In the genomic region with DNA sequence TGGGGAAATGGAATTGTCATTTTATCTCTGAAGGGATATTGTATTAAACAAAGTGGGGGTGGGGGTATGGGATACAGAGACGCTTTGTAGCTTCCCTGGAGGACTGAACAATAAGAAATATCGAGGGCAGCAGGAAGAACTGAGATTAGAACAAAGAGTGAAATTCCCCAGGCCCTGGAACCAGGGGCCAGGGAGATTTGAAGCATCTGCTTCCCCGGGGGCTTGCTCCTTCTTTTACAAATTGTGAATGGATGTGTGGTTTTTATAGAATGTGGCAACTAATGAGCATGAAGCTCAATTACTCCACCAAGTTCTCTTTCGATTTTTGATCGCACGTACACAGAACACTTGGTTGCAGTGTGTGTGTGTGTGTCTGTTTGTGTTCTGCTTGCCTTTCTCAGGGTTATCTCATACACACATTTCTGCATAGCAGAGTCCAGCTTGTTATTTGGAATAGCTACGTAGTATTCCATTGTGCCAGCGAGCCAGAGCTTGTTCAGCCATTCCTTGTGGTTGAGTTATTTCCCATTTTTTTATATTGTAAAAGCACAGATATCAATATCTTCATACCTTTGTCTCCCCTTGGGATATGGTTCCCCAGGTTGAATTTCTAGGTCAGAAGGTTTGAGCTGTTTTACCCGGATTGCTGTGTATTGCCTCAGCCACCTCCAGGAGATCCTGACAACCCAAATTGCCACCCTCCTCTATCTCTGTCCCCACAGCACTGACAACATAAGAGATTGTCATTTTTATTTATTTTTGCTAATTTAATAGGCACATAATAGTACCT, we compare ENCODE assay signal across 26 cellular contexts. TPM values are rescaled to one million over a fixed set of nuclear protein-coding genes. Genes with fewer than 3 reads are reported as not detected.
DNase-seq lines count a peak whose midpoint lies in the region; ATAC-seq and TF ChIP-seq lines count a peak whose summit lies in the region.
"Had no signal": no experiment of that assay in that cellular context is flagged by ENCODE, and none has a peak within 500 bp of the region (broad histone marks: within the 10 kb centered on the region; RNA-seq: fewer than 3 reads in every experiment).

No MANE protein-coding gene starts in this region.

- H3K4me1 ChIP-seq in GM23338 (ENCODE audit: insufficient read depth), result peaks cover 58% of the 10 kb centered on the region
- H3K4me1 ChIP-seq in SJCRH30, result peaks cover 53% of the 10 kb centered on the region
- peaks cover 7% of the 10 kb centered on the region for H3K4me1 ChIP-seq in foreskin keratinocyte
- H3K4me1 ChIP-seq in neuronal stem cell (ENCODE audit: control insufficient read depth in 2 of 2, insufficient read depth in 1 of 2, low read depth in 1 of 2, low read length in 2 of 2), result peaks cover 23 to 44% of the 10 kb centered on the region in 2 donors
- H3K4me1 ChIP-seq in OCI-LY7 (ENCODE audit: insufficient read depth, low read length, poor library complexity, severe bottlenecking), result peaks cover 15% of the 10 kb centered on the region
- H3K4me1 ChIP-seq: Caco-2, sigmoid colon had no signal

- H3K23ac ChIP-seq in neuronal stem cell (ENCODE audit: low read depth, low read length, poor library complexity), result no peak overlapping the region

- H3K4me2 ChIP-seq in GM23338, result peak overlapping the region; percentile 46; the same call in 1 of the 2 replicates
- no peak overlapping the region for H3K4me2 ChIP-seq in neuronal stem cell (ENCODE audit: insufficient read depth, low read length, poor library complexity, severe bottlenecking)
- H3K4me2 ChIP-seq in OCI-LY7 (ENCODE audit: low read length), result no peak overlapping the region

- H3K27ac ChIP-seq in GM23338 (ENCODE audit: low read depth) (peak overlapping the region; percentile 89), SJCRH30 (peak overlapping the region; percentile 99), foreskin keratinocyte (no peak overlapping the region), neuronal stem cell (replicated peaks; ENCODE audit: low read length) (no peak overlapping the region), OCI-LY7 (ENCODE audit: low read depth, low read length, poor library complexity, severe bottlenecking) (no peak overlapping the region)
- H3K27ac ChIP-seq: adrenal gland, sigmoid colon, thyroid gland had no signal

- no peak overlapping the region for H4K8ac ChIP-seq in neuronal stem cell (ENCODE audit: low read depth, low read length)

- peaks cover 14% of the 10 kb centered on the region for H3F3A ChIP-seq in GM23338 (replicated peaks; ENCODE audit: low read depth)

- H3K36me3 ChIP-seq in GM23338 (ENCODE audit: insufficient read depth) (no peaks in the 10 kb centered on the region), SJCRH30 (no peaks in the 10 kb centered on the region), neuronal stem cell (replicated peaks in 1 of 2; ENCODE audit: control insufficient read depth in 2 of 2, insufficient read depth in 2 of 2, low read length in 2 of 2) (no peaks in the 10 kb centered on the region), OCI-LY7 (ENCODE audit: insufficient read depth, low read length) (no peaks in the 10 kb centered on the region)
- H3K36me3 ChIP-seq: adrenal gland, sigmoid colon, thyroid gland had no signal

- no peak overlapping the region for H3K9ac ChIP-seq in neuronal stem cell (ENCODE audit: low read depth, low read length, poor library complexity)

- no peak overlapping the region for H3K4me3 Mint-ChIP-seq in GM23338
- H3K4me3 Mint-ChIP-seq: activated CD4-positive, alpha-beta T cell treated with anti-CD3 and anti-CD28 coated beads, Interleukin-2, amount 10 ng/mL, durations not matched to agents 7 days and 5 days had no signal

- H3K79me2 ChIP-seq in GM23338 (replicated peaks; ENCODE audit: insufficient read depth) (0 out of 2 replicates have a peak, but pooled peaks cover 3% of the 10 kb centered on the region), OCI-LY7 (ENCODE audit: insufficient read depth, low read depth, low read length) (no peaks in the 10 kb centered on the region)

- no peak overlapping the region for H2BK12ac ChIP-seq in neuronal stem cell (ENCODE audit: low read length)

- CTCF ChIA-PET in OCI-LY7 (lab: Charles Lee; ENCODE audit: unreplicated experiment), result no interaction called here

- no TSS peak for BruUV-seq in OCI-LY7 (replicated peaks; lab: Mats Ljungman, UMichigan)

- H3K27me3 ChIP-seq in GM23338 (ENCODE audit: insufficient read depth), result no peaks in the 10 kb centered on the region
- no peaks in the 10 kb centered on the region for H3K27me3 ChIP-seq in SJCRH30
- peaks cover 52% of the 10 kb centered on the region for H3K27me3 ChIP-seq in foreskin keratinocyte
- no peaks in the 10 kb centered on the region for H3K27me3 ChIP-seq in neuronal stem cell (ENCODE audit: control insufficient read depth in 3 of 3, insufficient read depth in 3 of 3, low read depth in 1 of 3, low read length in 3 of 3)
- H3K27me3 ChIP-seq: adrenal gland, sigmoid colon, thyroid gland had no signal

- no peak for TF ChIP-seq CTCF in GM23338 (conservative IDR thresholded peaks at IDR 0.05; ENCODE audit: low read depth in 2 of 2)
- TF ChIP-seq CTCF in foreskin keratinocyte (conservative IDR thresholded peaks at IDR 0.05), result no peak
- no peak for TF ChIP-seq CTCF in OCI-LY7 (conservative IDR thresholded peaks at IDR 0.05; ENCODE audit: low read length)

- H3K4me3 ChIP-seq in GM23338 (no peak overlapping the region), SJCRH30 (peak overlapping the region; percentile 48), neuronal stem cell (ENCODE audit: low read length in 2 of 2) (peak overlapping the region in 1 of 2 donors; percentile 35), OCI-LY7 (ENCODE audit: low read depth, low read length, poor library complexity, severe bottlenecking) (no peak overlapping the region)
- H3K4me3 ChIP-seq: adrenal gland, sigmoid colon, thyroid gland had no signal

- peaks cover 18% of the 10 kb centered on the region for H3K36me3 Mint-ChIP-seq in GM23338 (ENCODE audit: low read depth)

- no peak overlapping the region for H3K18ac ChIP-seq in neuronal stem cell (ENCODE audit: low read length)

- H3K4me1 Mint-ChIP-seq in GM23338, result peaks cover 28% of the 10 kb centered on the region

- H3K27me3 Mint-ChIP-seq in GM23338 (ENCODE audit: insufficient read depth, low read depth, poor library complexity), result peaks cover 5% of the 10 kb centered on the region

- H2BK15ac ChIP-seq in neuronal stem cell (ENCODE audit: low read length), result no peak overlapping the region

- peaks cover 19% of the 10 kb centered on the region for H3K9me3 Mint-ChIP-seq in GM23338

- no peak overlapping the region for H3K27ac Mint-ChIP-seq in GM23338
- H3K27ac Mint-ChIP-seq: activated CD4-positive, alpha-beta T cell treated with anti-CD3 and anti-CD28 coated beads, Interleukin-2, amount 10 ng/mL, durations not matched to agents 7 days and 5 days had no signal

- no peak overlapping the region for H2AK5ac ChIP-seq in neuronal stem cell (ENCODE audit: low read depth, low read length)

- intact Hi-C loops in OCI-LY7 (cut with micrococcal nuclease; ENCODE audit: unreplicated experiment), result no loop called here

- H3K79me1 ChIP-seq in neuronal stem cell (ENCODE audit: low read depth, low read length), result no peaks in the 10 kb centered on the region

- ATAC-seq in GM23338 (no peak), foreskin keratinocyte (no peak), GM19452 (IDR thresholded peaks at IDR 0.05; ENCODE audit: unreplicated experiment) (no peak)

- no peak overlapping the region for H4K91ac ChIP-seq in neuronal stem cell (ENCODE audit: low read depth, low read length, poor library complexity)

- no peak overlapping the region for H3K14ac ChIP-seq in neuronal stem cell (ENCODE audit: low read length)

- no peak overlapping the region for H2BK120ac ChIP-seq in neuronal stem cell (ENCODE audit: low read depth, low read length)

- H3K9me2 ChIP-seq in GM23338 (ENCODE audit: insufficient read depth), result peaks cover 11% of the 10 kb centered on the region; the same call in 1 of the 2 replicates
- H3K9me2 ChIP-seq in OCI-LY7 (ENCODE audit: insufficient read depth, low read length), result no peaks in the 10 kb centered on the region

- peak overlapping the region; percentile 72; the same call in 1 of the 2 replicates for H2AFZ ChIP-seq in GM23338
- H2AFZ ChIP-seq in neuronal stem cell (ENCODE audit: low read length), result peak overlapping the region; percentile 72
- no peak overlapping the region for H2AFZ ChIP-seq in OCI-LY7 (ENCODE audit: low read length)

- no peak overlapping the region for H2BK5ac ChIP-seq in neuronal stem cell (ENCODE audit: low read length)

- no peak for DNase-seq in GM23338 (ENCODE audit: low spot score)
- peak; percentile 90 to 96 for DNase-seq in SJCRH30
- peak; percentile 42 to 65 for DNase-seq in foreskin keratinocyte
- no peak for DNase-seq in neuronal stem cell (ENCODE audit: low spot score)
- no peak for DNase-seq in OCI-LY7 (ENCODE audit: low spot score)
- no peak for DNase-seq in Kasumi-1 (lab: John Stamatoyannopoulos, UW)
- DNase-seq: activated CD4-positive, alpha-beta T cell treated with anti-CD3 and anti-CD28 coated beads, Interleukin-2, amount 10 ng/mL, durations not matched to agents 7 days and 5 days; activated CD8-positive, alpha-beta memory T cell treated with anti-CD3 and anti-CD28 coated beads, Interleukin-2, amount 50 U/mL, for 48 hours; activated gamma-delta T cell; adrenal gland; AML-193; Caco-2; EL; GOT3; NCI-H1105 treated with DMSO at 0.1 percent for 48 hours; RPMI8226; sigmoid colon; stimulated activated naive CD4-positive, alpha-beta T cell; thyroid gland had no signal

- H3K4ac ChIP-seq in neuronal stem cell (ENCODE audit: low read length), result no peak overlapping the region

- H3K9me3 ChIP-seq in SJCRH30 (replicated peaks) (peaks cover 16% of the 10 kb centered on the region), neuronal stem cell (replicated peaks in 1 of 2; ENCODE audit: control insufficient read depth in 2 of 2, insufficient read depth in 1 of 2, low read depth in 1 of 2, low read length in 2 of 2) (peaks cover 10 to 23% of the 10 kb centered on the region in 2 donors), OCI-LY7 (ENCODE audit: low read length) (peaks cover 4% of the 10 kb centered on the region; the same call in 1 of the 2 replicates)
- H3K9me3 ChIP-seq: adrenal gland, thyroid gland had no signal

- POLR2A ChIA-PET in OCI-LY7 (lab: Charles Lee), result no interaction called here

- H4K20me1 ChIP-seq in GM23338 (replicated peaks; ENCODE audit: insufficient read depth) (no peaks in the 10 kb centered on the region), OCI-LY7 (ENCODE audit: insufficient read depth, low read length) (no peaks in the 10 kb centered on the region)

- WGBS in neuronal stem cell (ENCODE audit: extremely low coverage in 2 of 2, insufficient read length in 2 of 2, insufficient replicate concordance in 1 of 2), 2 donors, result no CpG with 5 or more reads among the region's 9 CpGs

RNA-seq across cellular contexts. Expression of gene PIPOX, which starts 4.2 kb away (rescaled TPM):
- total RNA-seq in GM23338 (2014; rRNA removed; shearing (Covaris generic)), result 34.6 and 42.8 TPM in 2 replicates
- polyA plus RNA-seq in GM23338 (2016; fragmentation: Nextera tagmentation; extraction: Ambion mirVana) (22.2 and 22.6 TPM in 2 replicates), foreskin keratinocyte (not detected in 2 replicates)
- 91.7 and 96.8 TPM in 2 replicates for total RNA-seq in SJCRH30 (2014; rRNA removed; shearing (Covaris generic))
- total RNA-seq in foreskin keratinocyte (0.25 TPM in 1 of 2 replicates, not detected in the other), OCI-LY7 (2022) (4.0 and 4.1 TPM in 2 replicates)
- polyA plus RNA-seq in neuronal stem cell (2013, experiment 1 of 2), result 2.7 TPM
- polyA plus RNA-seq in neuronal stem cell (2013, experiment 2 of 2), result 2.9 TPM
- total RNA-seq in OCI-LY7 (2014; rRNA removed; shearing (Covaris generic)), result 1.3 and 3.8 TPM in 2 replicates

RNA-seq across cellular contexts. Expression of gene SEZ6, which starts 32.9 kb away (rescaled TPM):
- 3.1 and 6.5 TPM in 2 replicates for total RNA-seq in GM23338 (2014; rRNA removed; shearing (Covaris generic))
- polyA plus RNA-seq in GM23338 (2016; fragmentation: Nextera tagmentation; extraction: Ambion mirVana) (1.0 TPM in 2 replicates), foreskin keratinocyte (not detected in 2 replicates)
- total RNA-seq in SJCRH30 (2014; rRNA removed; shearing (Covaris generic)), result 16.1 and 20.5 TPM in 2 replicates
- total RNA-seq in foreskin keratinocyte (not detected in 2 replicates), OCI-LY7 (2022) (0.53 TPM in 1 of 2 replicates, not detected in the other)
- 0.04 TPM for polyA plus RNA-seq in neuronal stem cell (2013, experiment 1 of 2)
- 0.04 TPM for polyA plus RNA-seq in neuronal stem cell (2013, experiment 2 of 2)
- not detected in 2 replicates for total RNA-seq in OCI-LY7 (2014; rRNA removed; shearing (Covaris generic))
- total RNA-seq: activated CD4-positive, alpha-beta T cell treated with anti-CD3 and anti-CD28 coated beads, Interleukin-2, amount 10 ng/mL, durations not matched to agents 7 days and 5 days; Caco-2; cardiac septum; dermis microvascular lymphatic vessel endothelial cell; HT-29; lower leg skin; osteocyte; thyroid gland had no signal
- polyA plus RNA-seq: esophagus had no signal

Comparison
In these comparisons a context has a peak if more than half of its experiments do, and no peak if none do; other contexts are left out.
1. DNase-seq: peak in SJCRH30 (2 of 2) and foreskin keratinocyte (2 of 2); none in GM23338 (single experiment), neuronal stem cell (single experiment), OCI-LY7 (single experiment) and Kasumi-1 (0 of 2).
2. H3K27ac ChIP-seq: peak in GM23338 (single experiment) and SJCRH30 (single experiment); none in foreskin keratinocyte (single experiment), neuronal stem cell (single experiment) and OCI-LY7 (single experiment).